ENCODE assay signal across 17 cellular contexts in genomic region chr9:128414461-128414860, GRCh38. TPM values are rescaled to one million over a fixed set of nuclear protein-coding genes. Genes with fewer than 3 reads are reported as not detected.
DNase-seq lines count a peak whose midpoint lies in the region; ATAC-seq, FAIRE-seq and TF ChIP-seq lines count a peak whose summit lies in the region.
"Had no signal": no experiment of that assay in that cellular context is flagged by ENCODE, and none has a peak within 500 bp of the region (broad histone marks: within the 10 kb centered on the region; RNA-seq: fewer than 3 reads in every experiment).

No MANE protein-coding gene starts in this region.

- H3K27me3 ChIP-seq in HepG2 (ENCODE audit: control insufficient read depth in 1 of 2, insufficient read depth in 2 of 2, low read length in 2 of 2) = peaks cover 2 to 6% of the 10 kb centered on the region in 2 experiments; a peak in 3 of 5 replicates
- H3K27me3 ChIP-seq in CD4-positive, alpha-beta T cell (ENCODE audit: control insufficient read depth, insufficient read depth, low read length) = peaks cover 65% of the 10 kb centered on the region

- no peak overlapping the region for H2AFZ ChIP-seq in HepG2 (ENCODE audit: low read length)

- H3K9me3 Mint-ChIP-seq in Calu3 (ENCODE audit: low read depth, unreplicated experiment) = no peaks in the 10 kb centered on the region
- no peaks in the 10 kb centered on the region for H3K9me3 Mint-ChIP-seq in T-helper 2 cell treated with Interferon-gamma antibody and Interleukin-4, amounts not matched to agents 5 μg/mL and 100 μg/mL, for 36 hours
- H3K9me3 Mint-ChIP-seq in CD4-positive, alpha-beta T cell = no peaks in the 10 kb centered on the region
- no peaks in the 10 kb centered on the region for H3K9me3 Mint-ChIP-seq in activated T-helper 2 cell treated with anti-CD3 and anti-CD28 coated beads, Interferon-gamma antibody, Interleukin-2, Interleukin-4, amounts not matched to agents 10 μg/mL and 5 μg/mL and 100 μg/mL, durations not matched to agents 14 hours and 24 hours and 36 hours
- H3K9me3 Mint-ChIP-seq: activated T-cell treated with anti-CD3 and anti-CD28 coated beads, Interleukin-2, amount 50 U/mL, for 4 hours; T-helper 1 cell treated with Interleukin-12 subunit alpha and Interleukin-12 subunit beta and Interleukin-4 antibody, amounts not matched to agents 30 μg/mL and 1 μg/mL, for 36 hours had no signal

- WGBS in HepG2 (ENCODE audit: low lambda C conversion rate) = 0% methylated on average over 3 of the region's 3 CpGs

- peak; percentile 32 for TF ChIP-seq CTCF in Calu3 (IDR thresholded peaks at IDR 0.05; ENCODE audit: unreplicated experiment)
- TF ChIP-seq CTCF in HepG2 (CRISPR knock-in tag; IDR thresholded peaks at IDR 0.05) = peak; percentile 51
- TF ChIP-seq CTCF in CD4-positive, alpha-beta T cell (IDR thresholded peaks at IDR 0.05) = no peak

- H3K79me2 ChIP-seq in HepG2 (ENCODE audit: insufficient read depth, low read length) = no peaks in the 10 kb centered on the region

- peaks cover 33% of the 10 kb centered on the region for H3K27me3 Mint-ChIP-seq in Calu3 (ENCODE audit: unreplicated experiment)
- H3K27me3 Mint-ChIP-seq in T-helper 2 cell treated with Interferon-gamma antibody and Interleukin-4, amounts not matched to agents 5 μg/mL and 100 μg/mL, for 36 hours (ENCODE audit: low read depth) = peaks cover 51% of the 10 kb centered on the region
- peaks cover 69% of the 10 kb centered on the region for H3K27me3 Mint-ChIP-seq in CD4-positive, alpha-beta T cell
- peaks cover 55% of the 10 kb centered on the region for H3K27me3 Mint-ChIP-seq in activated T-helper 2 cell treated with anti-CD3 and anti-CD28 coated beads, Interferon-gamma antibody, Interleukin-2, Interleukin-4, amounts not matched to agents 10 μg/mL and 5 μg/mL and 100 μg/mL, durations not matched to agents 14 hours and 24 hours and 36 hours (ENCODE audit: low read depth)

- H3K27ac ChIP-seq in caudate nucleus (ENCODE audit: low read depth, low read length) (peak overlapping the region; percentile 11), HepG2 (ENCODE audit: extremely low read length, insufficient read depth, low read length) (no peak overlapping the region)
- no peak overlapping the region for H3K27ac ChIP-seq in CD4-positive, alpha-beta T cell (ENCODE audit: low read depth, low read length)
- H3K27ac ChIP-seq: BLaER1 treated with 17β-estradiol and CSF1 and Interleukin-3, amounts not matched to agents 10 nM and 100 nM; heart left ventricle; KMS-11; left ventricle myocardium inferior; neutrophil had no signal

- H3K9ac ChIP-seq in HepG2 (ENCODE audit: insufficient read depth, low read depth, low read length) = no peak overlapping the region
- H3K9ac ChIP-seq: BLaER1 treated with 17β-estradiol and CSF1 and Interleukin-3, amounts not matched to agents 10 nM and 100 nM; KMS-11 had no signal

- peak; percentile 73 for ATAC-seq in HepG2
- no peak for ATAC-seq in CD4-positive, alpha-beta T cell (ENCODE audit: poor library complexity)
- ATAC-seq: activated T-cell treated with anti-CD3 and anti-CD28 coated beads, Interleukin-2, amount 50 U/mL, for 4 hours; heart left ventricle had no signal

- DNase-seq in Calu3 = peak; percentile 32
- DNase-seq in HuH-7 (ENCODE audit: low spot score) = peak; percentile 66
- DNase-seq in caudate nucleus (lab: John Stamatoyannopoulos, UW) = no peak
- DNase-seq in HepG2 (ENCODE audit: low spot score) = peak; percentile 50
- DNase-seq in T-helper 2 cell treated with Interferon-gamma antibody and Interleukin-4, amounts not matched to agents 5 μg/mL and 100 μg/mL, for 36 hours (ENCODE audit: low spot score) = no peak
- DNase-seq in CD4-positive, alpha-beta T cell = no peak
- DNase-seq in stimulated activated CD8-positive, alpha-beta memory T cell treated with anti-CD3 and anti-CD28 coated beads, Interleukin-4, amount 100 ng/mL, for 48 hours = no peak
- DNase-seq in activated T-helper 2 cell treated with anti-CD3 and anti-CD28 coated beads, Interferon-gamma antibody, Interleukin-2, Interleukin-4, amounts not matched to agents 10 μg/mL and 5 μg/mL and 100 μg/mL, durations not matched to agents 14 hours and 24 hours and 36 hours (ENCODE audit: low spot score) = no peak
- DNase-seq: activated CD4-positive, alpha-beta T cell treated with anti-CD3 and anti-CD28 coated beads for 48 hours; activated T-cell treated with anti-CD3 and anti-CD28 coated beads, Interleukin-2, amount 50 U/mL, for 4 hours; heart left ventricle; left ventricle myocardium inferior; NCI-H187 had no signal

- in situ Hi-C loops in HepG2 (cut with HindIII; ENCODE audit: extremely low pct_ligation_motif_present, low pct_unique_long_range_greater_than_20kb) = loop anchor here (5.0 kb wide), 2 partner anchors 52 to 117 kb away; no protein-coding TSS in a partner anchor

- TF ChIP-seq EP300 in HepG2 (IDR thresholded peaks at IDR 0.05; ENCODE audit: low read depth in 2 of 2, low read length in 2 of 2) (no peak), HepG2 (CRISPR knock-in tag; IDR thresholded peaks at IDR 0.05; ENCODE audit: borderline replicate concordance) (no peak)

- POLR2A ChIA-PET in HepG2 (lab: Yijun Ruan, JAX) = no interaction called here
- POLR2A ChIA-PET in CD4-positive, alpha-beta T cell (lab: Charles Lee) = no interaction called here

- peaks cover 16% of the 10 kb centered on the region for H3K36me3 Mint-ChIP-seq in Calu3 (ENCODE audit: insufficient read depth, unreplicated experiment)
- no peaks in the 10 kb centered on the region for H3K36me3 Mint-ChIP-seq in T-helper 2 cell treated with Interferon-gamma antibody and Interleukin-4, amounts not matched to agents 5 μg/mL and 100 μg/mL, for 36 hours (ENCODE audit: low read depth)
- H3K36me3 Mint-ChIP-seq in CD4-positive, alpha-beta T cell (ENCODE audit: low read depth) = no peaks in the 10 kb centered on the region
- H3K36me3 Mint-ChIP-seq in activated T-helper 2 cell treated with anti-CD3 and anti-CD28 coated beads, Interferon-gamma antibody, Interleukin-2, Interleukin-4, amounts not matched to agents 10 μg/mL and 5 μg/mL and 100 μg/mL, durations not matched to agents 14 hours and 24 hours and 36 hours (ENCODE audit: low read depth) = no peaks in the 10 kb centered on the region

- H3K4me1 ChIP-seq in HepG2 (ENCODE audit: insufficient read depth, low read length) = peaks cover 38% of the 10 kb centered on the region

- H3K4me3 ChIP-seq in HepG2 (replicated peaks in 1 of 3; ENCODE audit: insufficient read depth in 1 of 3, low read depth in 2 of 3, low read length in 3 of 3) = no peak overlapping the region
- H3K4me3 ChIP-seq: BLaER1 treated with 17β-estradiol and CSF1 and Interleukin-3, amounts not matched to agents 10 nM and 100 nM; heart left ventricle; left ventricle myocardium inferior had no signal

- no peaks in the 10 kb centered on the region for H3K36me3 ChIP-seq in HepG2 (replicated peaks in 1 of 2; ENCODE audit: control insufficient read depth in 1 of 2, insufficient read depth in 2 of 2, low read length in 2 of 2)
- H3K36me3 ChIP-seq: BLaER1 treated with 17β-estradiol and CSF1 and Interleukin-3, amounts not matched to agents 10 nM and 100 nM; heart left ventricle; left ventricle myocardium inferior; neutrophil had no signal

- intact Hi-C loops in Calu3 (cut with micrococcal nuclease; ENCODE audit: unreplicated experiment) (loop anchor here (5.0 kb wide), 2 partner anchors 52 to 117 kb away; no protein-coding TSS in a partner anchor), HepG2 (cut with micrococcal nuclease; ENCODE audit: unreplicated experiment) (loop anchor here (5.0 kb wide), 1 partner anchor 117 kb away; no protein-coding TSS in a partner anchor)
- intact Hi-C loops in CD4-positive, alpha-beta T cell (cut with DNase I, micrococcal nuclease) = no loop called here
- intact Hi-C loops in activated T-helper 2 cell treated with anti-CD3 and anti-CD28 coated beads, Interferon-gamma antibody, Interleukin-2, Interleukin-4, amounts not matched to agents 10 μg/mL and 5 μg/mL and 100 μg/mL, durations not matched to agents 14 hours and 24 hours and 36 hours (cut with micrococcal nuclease) = loop anchor here (10.0 kb wide), 1 partner anchor 120 kb away; no protein-coding TSS in a partner anchor

- peak; percentile 54 for FAIRE-seq in HepG2 (lab: Jason Lieb, UNC)

- no peak for TF ChIP-seq RAD21 in HepG2 (CRISPR knock-in tag; IDR thresholded peaks at IDR 0.05)

- H4K20me1 ChIP-seq in HepG2 (ENCODE audit: insufficient read depth, low read length) = no peaks in the 10 kb centered on the region
- H4K20me1 ChIP-seq: BLaER1 treated with 17β-estradiol and CSF1 and Interleukin-3, amounts not matched to agents 10 nM and 100 nM had no signal

- CTCF ChIA-PET in Calu3 (lab: Charles Lee) = interaction anchor here (0.6 kb wide), 1 partner anchor 1537 kb away, joined by 7 read pairs; no protein-coding TSS in a partner anchor
- CTCF ChIA-PET in HepG2 (lab: Yijun Ruan, JAX; ENCODE audit: low intra/inter-chr PET ratio, low total read pairs) = interaction anchor here (1.8 kb wide), 1 partner anchor 52 kb away, joined by 9 read pairs; no protein-coding TSS in a partner anchor
- CTCF ChIA-PET in CD4-positive, alpha-beta T cell (lab: Charles Lee) = interaction anchor here (1.9 kb wide), 1 partner anchor 52 kb away, joined by 5 read pairs; no protein-coding TSS in a partner anchor

- BruUV-seq in Calu3 (replicated peaks; lab: Mats Ljungman, UMichigan) (no TSS peak), HepG2 (replicated peaks; lab: Mats Ljungman, UMichigan) (no TSS peak)

- H3K4me3 Mint-ChIP-seq in Calu3 (ENCODE audit: low read depth, unreplicated experiment) = peak overlapping the region; percentile 20
- no peak overlapping the region for H3K4me3 Mint-ChIP-seq in T-helper 2 cell treated with Interferon-gamma antibody and Interleukin-4, amounts not matched to agents 5 μg/mL and 100 μg/mL, for 36 hours
- no peak overlapping the region for H3K4me3 Mint-ChIP-seq in CD4-positive, alpha-beta T cell
- no peak overlapping the region for H3K4me3 Mint-ChIP-seq in activated T-helper 2 cell treated with anti-CD3 and anti-CD28 coated beads, Interferon-gamma antibody, Interleukin-2, Interleukin-4, amounts not matched to agents 10 μg/mL and 5 μg/mL and 100 μg/mL, durations not matched to agents 14 hours and 24 hours and 36 hours (ENCODE audit: low read depth)
- H3K4me3 Mint-ChIP-seq: activated T-cell treated with anti-CD3 and anti-CD28 coated beads, Interleukin-2, amount 50 U/mL, for 4 hours; T-helper 1 cell treated with Interleukin-12 subunit alpha and Interleukin-12 subunit beta and Interleukin-4 antibody, amounts not matched to agents 30 μg/mL and 1 μg/mL, for 36 hours had no signal

- no peak overlapping the region for H3K27ac Mint-ChIP-seq in Calu3 (ENCODE audit: unreplicated experiment)
- H3K27ac Mint-ChIP-seq in T-helper 2 cell treated with Interferon-gamma antibody and Interleukin-4, amounts not matched to agents 5 μg/mL and 100 μg/mL, for 36 hours = no peak overlapping the region
- no peak overlapping the region for H3K27ac Mint-ChIP-seq in CD4-positive, alpha-beta T cell
- no peak overlapping the region for H3K27ac Mint-ChIP-seq in activated T-helper 2 cell treated with anti-CD3 and anti-CD28 coated beads, Interferon-gamma antibody, Interleukin-2, Interleukin-4, amounts not matched to agents 10 μg/mL and 5 μg/mL and 100 μg/mL, durations not matched to agents 14 hours and 24 hours and 36 hours
- H3K27ac Mint-ChIP-seq: T-helper 1 cell treated with Interleukin-12 subunit alpha and Interleukin-12 subunit beta and Interleukin-4 antibody, amounts not matched to agents 30 μg/mL and 1 μg/mL, for 36 hours had no signal

- H3K4me2 ChIP-seq in HepG2 (ENCODE audit: low read depth, low read length) = no peak overlapping the region
- H3K4me2 ChIP-seq: BLaER1 treated with 17β-estradiol and CSF1 and Interleukin-3, amounts not matched to agents 10 nM and 100 nM had no signal

- TF ChIP-seq POLR2A in HepG2 (IDR thresholded peaks at IDR 0.05; ENCODE audit: insufficient read depth in 1 of 2, low read depth in 2 of 2, low read length in 2 of 2) = no peak

- no peaks in the 10 kb centered on the region for H3K9me3 ChIP-seq in HepG2 (ENCODE audit: low read length)
- no peaks in the 10 kb centered on the region for H3K9me3 ChIP-seq in CD4-positive, alpha-beta T cell (ENCODE audit: control insufficient read depth, low read length)
- H3K9me3 ChIP-seq: BLaER1 treated with 17β-estradiol and CSF1 and Interleukin-3, amounts not matched to agents 10 nM and 100 nM; heart left ventricle; left ventricle myocardium inferior; neutrophil had no signal

- peaks cover 27% of the 10 kb centered on the region for H3K4me1 Mint-ChIP-seq in Calu3 (ENCODE audit: low read depth, unreplicated experiment)
- H3K4me1 Mint-ChIP-seq in T-helper 2 cell treated with Interferon-gamma antibody and Interleukin-4, amounts not matched to agents 5 μg/mL and 100 μg/mL, for 36 hours (ENCODE audit: low read depth) = peaks cover 6% of the 10 kb centered on the region
- H3K4me1 Mint-ChIP-seq in CD4-positive, alpha-beta T cell (ENCODE audit: low read depth) = peaks cover 6% of the 10 kb centered on the region
- H3K4me1 Mint-ChIP-seq in activated T-helper 2 cell treated with anti-CD3 and anti-CD28 coated beads, Interferon-gamma antibody, Interleukin-2, Interleukin-4, amounts not matched to agents 10 μg/mL and 5 μg/mL and 100 μg/mL, durations not matched to agents 14 hours and 24 hours and 36 hours (ENCODE audit: low read depth) = peaks cover 8% of the 10 kb centered on the region

RNA-seq across cellular contexts. Expression of gene CERCAM, which starts 6.2 kb away (rescaled TPM):
- total RNA-seq in Calu3 (2022) (11.5 and 14.5 TPM in 2 replicates), HepG2 (2016; rRNA removed; fragmentation: Illumina TruSeq; extraction: Trizol) (4.2 and 9.0 TPM in 2 replicates)
- total RNA-seq in HepG2 (2016; cell fraction: cytosol; rRNA removed; fragmentation: Illumina TruSeq; extraction: Trizol; ENCODE audit: low read depth) = 3.2 and 3.4 TPM in 2 replicates
- 2.8 and 8.0 TPM in 2 replicates for total RNA-seq in HepG2 (2016; cell fraction: insoluble cytoplasmic fraction; rRNA removed; fragmentation: Illumina TruSeq; extraction: Trizol)
- total RNA-seq in HepG2 (2016; cell fraction: membrane; rRNA removed; fragmentation: Illumina TruSeq; extraction: Trizol) = 5.1 TPM in 2 replicates
- total RNA-seq in HepG2 (2016; cell fraction: nucleus; rRNA removed; fragmentation: Illumina TruSeq; extraction: Trizol) = 10.5 and 11.6 TPM in 2 replicates
- polyA plus RNA-seq in HepG2 (2011; rRNA removed) = 17.1 and 19.6 TPM in 2 replicates
- 15.6 and 24.7 TPM in 2 replicates for polyA plus RNA-seq in HepG2 (2011; cell fraction: cytosol; rRNA removed)
- 52.1 and 62.8 TPM in 2 replicates for polyA plus RNA-seq in HepG2 (2011; cell fraction: nucleus; rRNA removed)
- 5.9 and 7.0 TPM in 2 replicates for polyA plus RNA-seq in HepG2 (2012)
- 4.7 and 5.3 TPM in 2 replicates for polyA plus RNA-seq in HepG2 (2016; cell fraction: cytosol; fragmentation: Illumina TruSeq; extraction: Trizol; ENCODE audit: low read depth)
- 3.9 and 4.0 TPM in 2 replicates for polyA plus RNA-seq in HepG2 (2016; cell fraction: insoluble cytoplasmic fraction; fragmentation: Illumina TruSeq; extraction: Trizol; ENCODE audit: low read depth)
- 6.5 and 7.0 TPM in 2 replicates for polyA plus RNA-seq in HepG2 (2016; cell fraction: membrane; fragmentation: Illumina TruSeq; extraction: Trizol; ENCODE audit: low read depth)
- 18.8 and 19.8 TPM in 2 replicates for polyA plus RNA-seq in HepG2 (2016; cell fraction: nucleus; fragmentation: Illumina TruSeq; extraction: Trizol; ENCODE audit: insufficient read depth, low read depth)
- polyA minus RNA-seq in HepG2 (2011; rRNA and poly(A)+ RNA removed; ENCODE audit: low replicate concordance) = 1.3 and 29.5 TPM in 2 replicates
- polyA minus RNA-seq in HepG2 (2011; cell fraction: cytosol; rRNA and poly(A)+ RNA removed) = 9.5 and 10.8 TPM in 2 replicates
- 8.8 and 10.6 TPM in 2 replicates for polyA minus RNA-seq in HepG2 (2011; cell fraction: nucleus; rRNA and poly(A)+ RNA removed)
- under 1 TPM; 0.30 to 0.31 TPM for total RNA-seq in CD4-positive, alpha-beta T cell
- 8.2 and 9.3 TPM in 2 replicates for total RNA-seq in activated T-helper 2 cell treated with anti-CD3 and anti-CD28 coated beads, Interferon-gamma antibody, Interleukin-2, Interleukin-4, amounts not matched to agents 10 μg/mL and 5 μg/mL and 100 μg/mL, durations not matched to agents 14 hours and 24 hours and 36 hours

RNA-seq across cellular contexts. Expression of gene ODF2, which starts 41.3 kb away (rescaled TPM):
- total RNA-seq in Calu3 (2022) (24.6 and 33.6 TPM in 2 replicates), HepG2 (2016; rRNA removed; fragmentation: Illumina TruSeq; extraction: Trizol) (28.3 and 31.3 TPM in 2 replicates)
- 6.8 and 10.0 TPM in 2 replicates for total RNA-seq in HepG2 (2016; cell fraction: cytosol; rRNA removed; fragmentation: Illumina TruSeq; extraction: Trizol; ENCODE audit: low read depth)
- total RNA-seq in HepG2 (2016; cell fraction: insoluble cytoplasmic fraction; rRNA removed; fragmentation: Illumina TruSeq; extraction: Trizol) = 28.2 and 33.5 TPM in 2 replicates
- 17.0 and 17.8 TPM in 2 replicates for total RNA-seq in HepG2 (2016; cell fraction: membrane; rRNA removed; fragmentation: Illumina TruSeq; extraction: Trizol)
- total RNA-seq in HepG2 (2016; cell fraction: nucleus; rRNA removed; fragmentation: Illumina TruSeq; extraction: Trizol) = 32.1 and 38.6 TPM in 2 replicates
- polyA plus RNA-seq in HepG2 (2011; rRNA removed) = 9.8 and 10.0 TPM in 2 replicates
- polyA plus RNA-seq in HepG2 (2011; cell fraction: cytosol; rRNA removed) = 3.3 and 3.7 TPM in 2 replicates
- 69.5 and 91.8 TPM in 2 replicates for polyA plus RNA-seq in HepG2 (2011; cell fraction: nucleus; rRNA removed)
- polyA plus RNA-seq in HepG2 (2012) = 12.4 and 16.5 TPM in 2 replicates
- 5.0 TPM in 2 replicates for polyA plus RNA-seq in HepG2 (2016; cell fraction: cytosol; fragmentation: Illumina TruSeq; extraction: Trizol; ENCODE audit: low read depth)
- polyA plus RNA-seq in HepG2 (2016; cell fraction: insoluble cytoplasmic fraction; fragmentation: Illumina TruSeq; extraction: Trizol; ENCODE audit: low read depth) = 23.7 and 26.7 TPM in 2 replicates
- polyA plus RNA-seq in HepG2 (2016; cell fraction: membrane; fragmentation: Illumina TruSeq; extraction: Trizol; ENCODE audit: low read depth) = 7.9 and 9.5 TPM in 2 replicates
- polyA plus RNA-seq in HepG2 (2016; cell fraction: nucleus; fragmentation: Illumina TruSeq; extraction: Trizol; ENCODE audit: insufficient read depth, low read depth) = 69.2 and 78.2 TPM in 2 replicates
- polyA minus RNA-seq in HepG2 (2011; rRNA and poly(A)+ RNA removed; ENCODE audit: low replicate concordance) = 4.7 and 19.7 TPM in 2 replicates
- 3.1 and 3.5 TPM in 2 replicates for polyA minus RNA-seq in HepG2 (2011; cell fraction: cytosol; rRNA and poly(A)+ RNA removed)
- 13.1 and 15.3 TPM in 2 replicates for polyA minus RNA-seq in HepG2 (2011; cell fraction: nucleus; rRNA and poly(A)+ RNA removed)
- total RNA-seq in CD4-positive, alpha-beta T cell = 10 to 100 TPM; 18.3 to 21.3 TPM
- 61.5 and 64.4 TPM in 2 replicates for total RNA-seq in activated T-helper 2 cell treated with anti-CD3 and anti-CD28 coated beads, Interferon-gamma antibody, Interleukin-2, Interleukin-4, amounts not matched to agents 10 μg/mL and 5 μg/mL and 100 μg/mL, durations not matched to agents 14 hours and 24 hours and 36 hours

RNA-seq across cellular contexts. Expression of gene URM1, which starts 43.3 kb away (rescaled TPM):
- 38.6 and 40.2 TPM in 2 replicates for total RNA-seq in Calu3 (2022)
- total RNA-seq in HepG2 (2016; rRNA removed; fragmentation: Illumina TruSeq; extraction: Trizol) = 37.1 and 42.1 TPM in 2 replicates
- 7.2 and 8.5 TPM in 2 replicates for total RNA-seq in HepG2 (2016; cell fraction: cytosol; rRNA removed; fragmentation: Illumina TruSeq; extraction: Trizol; ENCODE audit: low read depth)
- total RNA-seq in HepG2 (2016; cell fraction: insoluble cytoplasmic fraction; rRNA removed; fragmentation: Illumina TruSeq; extraction: Trizol) = 34.5 and 46.1 TPM in 2 replicates
- 23.0 and 25.4 TPM in 2 replicates for total RNA-seq in HepG2 (2016; cell fraction: membrane; rRNA removed; fragmentation: Illumina TruSeq; extraction: Trizol)
- 19.0 and 24.0 TPM in 2 replicates for total RNA-seq in HepG2 (2016; cell fraction: nucleus; rRNA removed; fragmentation: Illumina TruSeq; extraction: Trizol)
- polyA plus RNA-seq in HepG2 (2011; rRNA removed) = 41.3 and 51.5 TPM in 2 replicates
- polyA plus RNA-seq in HepG2 (2011; cell fraction: cytosol; rRNA removed) = 28.0 and 37.2 TPM in 2 replicates
- 80.9 and 98.9 TPM in 2 replicates for polyA plus RNA-seq in HepG2 (2011; cell fraction: nucleus; rRNA removed)
- polyA plus RNA-seq in HepG2 (2012) = 44.2 and 48.1 TPM in 2 replicates
- polyA plus RNA-seq in HepG2 (2016; cell fraction: cytosol; fragmentation: Illumina TruSeq; extraction: Trizol; ENCODE audit: low read depth) = 12.6 and 15.0 TPM in 2 replicates
- 55.0 and 56.0 TPM in 2 replicates for polyA plus RNA-seq in HepG2 (2016; cell fraction: insoluble cytoplasmic fraction; fragmentation: Illumina TruSeq; extraction: Trizol; ENCODE audit: low read depth)
- 24.9 and 27.1 TPM in 2 replicates for polyA plus RNA-seq in HepG2 (2016; cell fraction: membrane; fragmentation: Illumina TruSeq; extraction: Trizol; ENCODE audit: low read depth)
- polyA plus RNA-seq in HepG2 (2016; cell fraction: nucleus; fragmentation: Illumina TruSeq; extraction: Trizol; ENCODE audit: insufficient read depth, low read depth) = 49.6 and 53.8 TPM in 2 replicates
- 55.9 and 116 TPM in 2 replicates for polyA minus RNA-seq in HepG2 (2011; rRNA and poly(A)+ RNA removed; ENCODE audit: low replicate concordance)
- polyA minus RNA-seq in HepG2 (2011; cell fraction: cytosol; rRNA and poly(A)+ RNA removed) = 13.8 and 16.4 TPM in 2 replicates
- polyA minus RNA-seq in HepG2 (2011; cell fraction: nucleus; rRNA and poly(A)+ RNA removed) = 11.3 and 16.7 TPM in 2 replicates
- 10 to 100 TPM; 28.4 to 28.8 TPM for total RNA-seq in CD4-positive, alpha-beta T cell
- 78.6 and 78.7 TPM in 2 replicates for total RNA-seq in activated T-helper 2 cell treated with anti-CD3 and anti-CD28 coated beads, Interferon-gamma antibody, Interleukin-2, Interleukin-4, amounts not matched to agents 10 μg/mL and 5 μg/mL and 100 μg/mL, durations not matched to agents 14 hours and 24 hours and 36 hours

Comparison
In these comparisons a context has a peak if more than half of its experiments do, and no peak if none do; other contexts are left out.
1. DNase-seq: peak in Calu3 (single experiment), HuH-7 (single experiment) and HepG2 (single experiment); none in caudate nucleus (0 of 61), T-helper 2 cell treated with Interferon-gamma antibody and Interleukin-4, amounts not matched to agents 5 μg/mL and 100 μg/mL, for 36 hours (single experiment), CD4-positive, alpha-beta T cell (0 of 10), stimulated activated CD8-positive, alpha-beta memory T cell treated with anti-CD3 and anti-CD28 coated beads, Interleukin-4, amount 100 ng/mL, for 48 hours (single experiment) and activated T-helper 2 cell treated with anti-CD3 and anti-CD28 coated beads, Interferon-gamma antibody, Interleukin-2, Interleukin-4, amounts not matched to agents 10 μg/mL and 5 μg/mL and 100 μg/mL, durations not matched to agents 14 hours and 24 hours and 36 hours (single experiment).
2. intact Hi-C loops: an anchor here in Calu3 (5.0 kb wide), HepG2 (5.0 kb wide) and activated T-helper 2 cell treated with anti-CD3 and anti-CD28 coated beads, Interferon-gamma antibody, Interleukin-2, Interleukin-4, amounts not matched to agents 10 μg/mL and 5 μg/mL and 100 μg/mL, durations not matched to agents 14 hours and 24 hours and 36 hours (10.0 kb wide); none called in CD4-positive, alpha-beta T cell.